ENCODE assay signal across 24 cellular contexts in the genomic region with DNA sequence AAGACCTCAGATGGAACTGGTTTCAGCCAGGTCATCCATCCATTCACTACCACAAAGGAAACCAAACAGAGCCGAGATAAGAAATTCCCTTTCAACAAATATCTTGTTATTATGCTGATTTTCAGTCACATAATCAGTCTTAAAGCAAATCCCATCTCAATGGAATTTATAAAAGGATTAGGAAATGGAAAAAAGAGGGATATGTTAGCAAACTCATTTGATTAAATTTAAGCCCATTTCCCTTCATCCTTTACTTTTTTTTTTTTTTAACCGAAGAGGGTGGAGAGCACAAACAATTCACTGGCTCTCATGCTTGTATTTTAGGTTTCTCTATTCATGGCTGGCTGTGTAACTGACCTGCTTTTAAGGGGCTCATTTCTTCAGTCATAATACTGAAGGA.
"Had no signal": no experiment of that assay in that cellular context is flagged by ENCODE, and none has a peak within 500 bp of the region (broad histone marks: within the 10 kb centered on the region; RNA-seq: fewer than 3 reads in every experiment).

No MANE protein-coding gene starts in this region.

- FAIRE-seq: RCC 7860 had no signal

- H3K4me1 ChIP-seq: breast epithelium had no signal

- ATAC-seq: activated CD8-positive, alpha-beta memory T cell treated with anti-CD3 and anti-CD28 coated beads, Interleukin-2, amount 10 ng/mL, durations not matched to agents 7 days and 5 days; PC-3; T-helper 17 cell had no signal

- H3K36me3 ChIP-seq: breast epithelium had no signal

- H3K9me3 ChIP-seq: breast epithelium had no signal

- H3K27me3 ChIP-seq: breast epithelium had no signal

- H3K27ac ChIP-seq: breast epithelium had no signal

- DNase-seq: activated B cell treated with CpG ODN at 0.5 μM for 24 hours; activated CD4-positive, alpha-beta T cell treated with anti-CD3 and anti-CD28 coated beads for 1 hour; activated CD4-positive, alpha-beta T cell treated with anti-CD3 and anti-CD28 coated beads, Interleukin-2, amount 10 ng/mL, durations not matched to agents 24 days and 14 days; activated CD4-positive, alpha-beta T cell treated with anti-CD3 and anti-CD28 coated beads, Interleukin-2, amount 50 U/mL, for 48 hours; activated CD8-positive, alpha-beta memory T cell treated with anti-CD3 and anti-CD28 coated beads, Interleukin-2, amount 10 ng/mL, durations not matched to agents 7 days and 5 days; activated effector memory CD4-positive, alpha-beta T cell treated with Interleukin-2 at 50 U/mL for 16 hours; activated naive CD4-positive, alpha-beta T cell; activated T-cell treated with anti-CD3 and anti-CD28 coated beads, Interleukin-2, amount 50 U/mL, for 24 hours; aorta; caudate nucleus; KG1; NCI-H1048; NCI-H1417 treated with DMSO at 0.1 percent for 48 hours; NCI-H187; NCI-H2081; NCI-H510A treated with DMSO at 0.1 percent for 48 hours; NCI-H748 treated with DMSO at 0.1 percent for 48 hours; NK-92 treated with Interleukin-12 subunit alpha and Interleukin-12 subunit beta, amount 100 ng/mL, for 24 hours; PC-3; SHP77 treated with DMSO at 0.1 percent for 48 hours; T-helper 17 cell; T-helper 9 cell had no signal

- H3K4me3 ChIP-seq: breast epithelium had no signal
